Comparison of ENCODE assay signal across 9 cellular contexts in the genomic region with DNA sequence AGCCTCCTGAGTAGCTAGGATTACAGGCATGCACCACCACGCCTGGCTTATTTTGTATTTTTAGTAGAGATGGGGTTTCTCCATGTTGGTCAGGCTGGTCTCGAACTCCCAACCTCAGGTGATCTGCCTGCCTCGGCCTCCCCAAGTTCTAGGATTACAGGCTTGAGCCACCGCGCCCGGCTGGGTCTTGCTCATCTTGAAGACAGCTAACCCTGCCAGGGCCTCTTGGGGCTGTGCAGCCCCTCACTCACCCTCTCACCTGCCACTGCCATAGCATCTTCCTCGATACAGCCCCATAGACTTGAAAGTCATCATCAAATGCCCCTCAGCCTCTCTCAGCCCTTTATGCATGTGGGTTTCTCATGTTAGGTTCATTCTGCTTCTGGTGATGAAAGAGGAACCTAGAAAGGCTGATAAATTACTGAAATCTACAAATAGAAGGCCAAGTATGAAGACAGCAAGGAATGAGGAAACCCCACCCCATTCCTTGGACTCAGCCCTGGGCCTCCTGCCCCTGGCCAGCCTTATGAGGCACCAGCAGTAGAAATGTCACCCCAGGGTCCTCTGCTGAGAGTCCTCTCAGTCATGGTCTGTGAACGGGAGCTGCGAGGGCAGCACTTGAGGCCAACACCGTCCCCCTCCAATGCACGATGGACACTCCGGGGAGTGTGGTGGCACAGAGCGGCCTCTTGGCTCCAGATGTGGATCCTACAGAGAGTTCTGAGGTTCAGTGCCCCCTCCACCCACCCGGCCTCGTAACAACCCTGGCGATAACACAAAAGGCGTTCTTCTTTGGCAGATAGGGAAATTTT. TPM values are rescaled to one million over a fixed set of nuclear protein-coding genes. Genes with fewer than 3 reads are reported as not detected.
DNase-seq lines count a peak whose midpoint lies in the region; FAIRE-seq and TF ChIP-seq lines count a peak whose summit lies in the region.
"Had no signal": no experiment of that assay in that cellular context is flagged by ENCODE, and none has a peak within 500 bp of the region (broad histone marks: within the 10 kb centered on the region; RNA-seq: fewer than 3 reads in every experiment).

No MANE protein-coding gene starts in this region.

- no peak overlapping the region for H3K27ac Mint-ChIP-seq in activated naive CD4-positive, alpha-beta T cell treated with anti-CD3 and anti-CD28 coated beads, Interleukin-2, amount 50 U/mL, for 24 hours
- no peak overlapping the region for H3K27ac Mint-ChIP-seq in activated naive CD4-positive, alpha-beta T cell treated with anti-CD3 and anti-CD28 coated beads, Interleukin-2, amount 10 ng/mL, durations not matched to agents 7 days and 5 days

- H2AFZ ChIP-seq in mammary epithelial cell (ENCODE audit: low read depth, low read length) = peak overlapping the region; percentile 84

- no peaks in the 10 kb centered on the region for H3K9me3 Mint-ChIP-seq in activated naive CD4-positive, alpha-beta T cell treated with anti-CD3 and anti-CD28 coated beads, Interleukin-2, amount 50 U/mL, for 24 hours
- no peaks in the 10 kb centered on the region for H3K9me3 Mint-ChIP-seq in activated naive CD4-positive, alpha-beta T cell treated with anti-CD3 and anti-CD28 coated beads, Interleukin-2, amount 10 ng/mL, durations not matched to agents 7 days and 5 days

- TF ChIP-seq POLR2A in H54 (IDR thresholded peaks at IDR 0.05; ENCODE audit: low read depth, low read length) = no peak

- H3K4me3 Mint-ChIP-seq in activated naive CD4-positive, alpha-beta T cell treated with anti-CD3 and anti-CD28 coated beads, Interleukin-2, amount 50 U/mL, for 24 hours = peak overlapping the region; percentile 76
- no peak overlapping the region for H3K4me3 Mint-ChIP-seq in activated naive CD4-positive, alpha-beta T cell treated with anti-CD3 and anti-CD28 coated beads, Interleukin-2, amount 10 ng/mL, durations not matched to agents 7 days and 5 days

- H3K4me3 ChIP-seq in mammary epithelial cell (replicated peaks in 1 of 3; ENCODE audit: insufficient read depth in 1 of 3, low read depth in 2 of 3, low read length in 3 of 3) (no peak overlapping the region), muscle layer of duodenum (ENCODE audit: low read depth in 1 of 2, low read length in 2 of 2) (peak overlapping the region; percentile 33 to 49)
- H3K4me3 ChIP-seq: mucosa of descending colon had no signal

- in situ Hi-C loops in mammary epithelial cell (cut with MboI; ENCODE audit: low sequenced_read_pairs in 2 of 2) = loop anchor here in 1 of 2 donors (5.0 to 10.0 kb wide), 2 partner anchors 59 to 94 kb away; no protein-coding TSS in a partner anchor

- peaks cover 5% of the 10 kb centered on the region for H3K27me3 Mint-ChIP-seq in activated naive CD4-positive, alpha-beta T cell treated with anti-CD3 and anti-CD28 coated beads, Interleukin-2, amount 50 U/mL, for 24 hours
- peaks cover 59% of the 10 kb centered on the region for H3K27me3 Mint-ChIP-seq in activated naive CD4-positive, alpha-beta T cell treated with anti-CD3 and anti-CD28 coated beads, Interleukin-2, amount 10 ng/mL, durations not matched to agents 7 days and 5 days

- DNase-seq in activated naive CD4-positive, alpha-beta T cell treated with anti-CD3 and anti-CD28 coated beads, Interleukin-2, amount 10 ng/mL, durations not matched to agents 7 days and 5 days = no peak
- no peak for DNase-seq in mammary epithelial cell
- peak; percentile 50 for DNase-seq in ureter (ENCODE audit: low spot score)
- no peak for DNase-seq in islet precursor cell
- no peak for DNase-seq in H54 (ENCODE audit: insufficient read length, low spot score)
- DNase-seq in RCC 7860 (ENCODE audit: low spot score) = no peak

- CTCF ChIA-PET in activated naive CD4-positive, alpha-beta T cell treated with anti-CD3 and anti-CD28 coated beads, Interleukin-2, amount 10 ng/mL, durations not matched to agents 7 days and 5 days (lab: Charles Lee) = interaction anchor here (0.7 to 1.6 kb wide), 2 partner anchors 44 to 49 kb away, joined by 3 to 4 read pairs; no protein-coding TSS in a partner anchor
- CTCF ChIA-PET in mammary epithelial cell (lab: Charles Lee; ENCODE audit: low non-redundant PET) = no interaction called here

- 71% methylated on average over 8 of the region's 17 CpGs for WGBS in mammary epithelial cell (ENCODE audit: low coverage, missing lambda C conversion rate)

- BruUV-seq in mammary epithelial cell (replicated peaks; lab: Mats Ljungman, UMichigan) = no TSS peak

- no peak overlapping the region for H3K4me2 ChIP-seq in mammary epithelial cell (ENCODE audit: insufficient read depth, low read depth, low read length)

- no peaks in the 10 kb centered on the region for H3K79me2 ChIP-seq in mammary epithelial cell (ENCODE audit: insufficient read depth, low read length)

- no peaks in the 10 kb centered on the region for H3K36me3 ChIP-seq in mammary epithelial cell (ENCODE audit: insufficient read depth, low read length)
- peaks cover 0 to 3% of the 10 kb centered on the region in 2 donors for H3K36me3 ChIP-seq in muscle layer of duodenum (ENCODE audit: control insufficient read depth in 1 of 2, insufficient read depth in 2 of 2, low read length in 2 of 2)

- H3K4me1 ChIP-seq in mammary epithelial cell (ENCODE audit: insufficient read depth, low read length) (peaks cover 4% of the 10 kb centered on the region), muscle layer of duodenum (ENCODE audit: control insufficient read depth in 1 of 2, insufficient read depth in 2 of 2, low read length in 2 of 2) (peaks cover 15 to 24% of the 10 kb centered on the region in 2 donors)

- H3K27me3 ChIP-seq in mammary epithelial cell (ENCODE audit: insufficient read depth, low read length) (no peaks in the 10 kb centered on the region), muscle layer of duodenum (ENCODE audit: low read depth, low read length) (no peaks in the 10 kb centered on the region)

- peaks cover 6% of the 10 kb centered on the region for H3K4me1 Mint-ChIP-seq in activated naive CD4-positive, alpha-beta T cell treated with anti-CD3 and anti-CD28 coated beads, Interleukin-2, amount 50 U/mL, for 24 hours
- peaks cover 10% of the 10 kb centered on the region for H3K4me1 Mint-ChIP-seq in activated naive CD4-positive, alpha-beta T cell treated with anti-CD3 and anti-CD28 coated beads, Interleukin-2, amount 10 ng/mL, durations not matched to agents 7 days and 5 days

- intact Hi-C loops in mammary epithelial cell (cut with micrococcal nuclease) = no loop called here

- H3K27ac ChIP-seq in mammary epithelial cell (ENCODE audit: insufficient read depth, low read depth, low read length) (no peak overlapping the region), muscle layer of duodenum (ENCODE audit: low read length) (peak overlapping the region; percentile 86)

- dilution Hi-C loops in mammary epithelial cell (cut with HindIII; ENCODE audit: low sequenced_read_pairs) = no loop called here

- FAIRE-seq in H54 (lab: Jason Lieb, UNC) (no peak), RCC 7860 (lab: Jason Lieb, UNC) (no peak)

- no peaks in the 10 kb centered on the region for H4K20me1 ChIP-seq in mammary epithelial cell (ENCODE audit: insufficient read depth, low read length)

- no peak for TF ChIP-seq CTCF in mammary epithelial cell (conservative IDR thresholded peaks at IDR 0.05 in 1 of 2, IDR thresholded peaks at IDR 0.05 in 1 of 2; ENCODE audit: extremely low read depth in 1 of 2, insufficient read depth in 1 of 2, low read depth in 1 of 2, low read length in 2 of 2)

- H3K36me3 Mint-ChIP-seq in activated naive CD4-positive, alpha-beta T cell treated with anti-CD3 and anti-CD28 coated beads, Interleukin-2, amount 50 U/mL, for 24 hours = no peaks in the 10 kb centered on the region
- H3K36me3 Mint-ChIP-seq in activated naive CD4-positive, alpha-beta T cell treated with anti-CD3 and anti-CD28 coated beads, Interleukin-2, amount 10 ng/mL, durations not matched to agents 7 days and 5 days = no peaks in the 10 kb centered on the region

- no peak overlapping the region for H3K9ac ChIP-seq in mammary epithelial cell (ENCODE audit: insufficient read depth, low read length)

- H3K9me3 ChIP-seq in mammary epithelial cell (replicated peaks; ENCODE audit: insufficient read depth, low read length) (no peaks in the 10 kb centered on the region), muscle layer of duodenum (ENCODE audit: control insufficient read depth in 1 of 2, low read length in 2 of 2) (no peaks in the 10 kb centered on the region)
- H3K9me3 ChIP-seq: mucosa of descending colon had no signal

RNA-seq across cellular contexts. Expression of gene SCGB1A1, which starts 24.8 kb away (rescaled TPM):
- total RNA-seq in mammary epithelial cell = not detected
- not detected for polyA plus RNA-seq in mammary epithelial cell
- polyA minus RNA-seq in mammary epithelial cell = not detected
- total RNA-seq in ureter = not detected
- total RNA-seq: mucosa of descending colon had no signal

Comparison
In these comparisons a context has a peak if more than half of its experiments do, and no peak if none do; other contexts are left out.
1. H3K4me3 ChIP-seq: peak in muscle layer of duodenum (2 of 2); none in mammary epithelial cell (0 of 3).